Comparison of ENCODE assay signal across 26 cellular contexts in the genomic region with DNA sequence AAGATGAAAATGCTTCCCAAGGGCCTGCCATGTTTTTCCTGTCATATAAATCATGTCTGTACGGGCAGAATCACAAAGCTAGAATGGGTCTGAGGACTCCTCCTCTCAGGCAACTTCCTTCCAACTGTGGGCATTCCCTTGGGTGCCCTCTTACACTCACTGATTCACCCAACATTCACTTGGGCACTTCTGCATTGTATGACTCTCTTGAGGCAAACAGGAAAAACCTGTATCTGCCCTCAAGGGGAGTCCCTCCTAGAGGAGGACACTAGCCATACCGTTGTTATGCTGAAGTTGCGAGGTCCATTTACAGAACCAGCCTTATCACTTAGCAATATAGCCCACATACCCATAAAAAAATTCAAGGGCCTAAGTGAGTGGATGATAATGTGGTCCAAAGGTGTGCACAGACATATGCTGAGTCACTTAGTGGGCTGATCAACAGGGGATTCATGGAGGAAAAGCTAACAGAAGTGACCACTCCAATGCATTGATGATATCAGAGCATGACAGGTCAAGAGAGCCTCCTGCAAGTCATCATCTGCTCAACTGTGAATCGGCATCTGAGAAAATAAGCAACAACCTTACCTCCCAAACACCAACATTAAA.
"Had no signal": no experiment of that assay in that cellular context is flagged by ENCODE, and none has a peak within 500 bp of the region (broad histone marks: within the 10 kb centered on the region; RNA-seq: fewer than 3 reads in every experiment).

No MANE protein-coding gene starts in this region.

- H3K4me1 Mint-ChIP-seq: nephron had no signal

- ATAC-seq: gastrocnemius medialis; left cardiac atrium; left ventricle myocardium superior; sciatic nerve; stimulated activated effector memory CD8-positive, alpha-beta T cell treated with anti-CD3 and anti-CD28 coated beads, Interleukin-12 subunit alpha, Interleukin-12 subunit beta, amount 100 ng/mL, for 72 hours had no signal

- H3K27ac ChIP-seq: brain microvascular endothelial cell, gastrocnemius medialis, neutrophil, skin epidermis, stomach, tibial artery had no signal

- H3K9me3 ChIP-seq: gastrocnemius medialis, neutrophil, stomach, tibial artery had no signal

- H3K4me3 ChIP-seq: gastrocnemius medialis, skin epidermis, stomach, tibial artery had no signal

- H3K36me3 ChIP-seq: brain microvascular endothelial cell, gastrocnemius medialis, neutrophil, tibial artery had no signal

- DNase-seq: activated CD4-positive, alpha-beta T cell treated with anti-CD3 and anti-CD28 coated beads for 4 hours; activated CD4-positive, alpha-beta T cell treated with anti-CD3 and anti-CD28 coated beads, Interleukin-2, amount 50 U/mL, for 48 hours; activated CD8-positive, alpha-beta memory T cell treated with anti-CD3 and anti-CD28 coated beads, Interleukin-2, amount 50 U/mL, for 4 hours; activated gamma-delta T cell; activated naive CD4-positive, alpha-beta T cell treated with anti-CD3 and anti-CD28 coated beads, Interleukin-2, amount 10 ng/mL, durations not matched to agents 7 days and 5 days; activated T-cell treated with anti-CD3 and anti-CD28 coated beads, Interleukin-2, amount 50 U/mL, for 1 hour; amniotic stem cell; brain microvascular endothelial cell; central memory CD4-positive, alpha-beta T cell; gastrocnemius medialis; glutamatergic neuron; left cardiac atrium; left ventricle myocardium superior; stimulated activated CD4-positive, alpha-beta T cell treated with anti-CD3 and anti-CD28 coated beads, Interleukin-12 subunit alpha, Interleukin-12 subunit beta, amount 100 ng/mL, for 4 hours; stimulated activated CD4-positive, alpha-beta T cell treated with anti-CD3 and anti-CD28 coated beads, Interleukin-4, amount 100 ng/mL, for 24 hours; stomach; tibial artery had no signal

- H3K4me3 Mint-ChIP-seq: activated naive CD4-positive, alpha-beta T cell treated with anti-CD3 and anti-CD28 coated beads, Interleukin-2, amount 10 ng/mL, durations not matched to agents 7 days and 5 days; nephron; stimulated activated effector memory CD8-positive, alpha-beta T cell treated with anti-CD3 and anti-CD28 coated beads, Interleukin-12 subunit alpha, Interleukin-12 subunit beta, amount 100 ng/mL, for 72 hours had no signal

- H3K27ac Mint-ChIP-seq: activated naive CD4-positive, alpha-beta T cell treated with anti-CD3 and anti-CD28 coated beads, Interleukin-2, amount 10 ng/mL, durations not matched to agents 7 days and 5 days; nephron; progenitor cell of endocrine pancreas; stimulated activated effector memory CD8-positive, alpha-beta T cell treated with anti-CD3 and anti-CD28 coated beads, Interleukin-12 subunit alpha, Interleukin-12 subunit beta, amount 100 ng/mL, for 72 hours had no signal

- H3K9me3 Mint-ChIP-seq: nephron; stimulated activated effector memory CD8-positive, alpha-beta T cell treated with anti-CD3 and anti-CD28 coated beads, Interleukin-12 subunit alpha, Interleukin-12 subunit beta, amount 100 ng/mL, for 72 hours had no signal

- H3K27me3 ChIP-seq: brain microvascular endothelial cell, gastrocnemius medialis, neutrophil, stomach, tibial artery had no signal

- H3K27me3 Mint-ChIP-seq: activated naive CD4-positive, alpha-beta T cell treated with anti-CD3 and anti-CD28 coated beads, Interleukin-2, amount 10 ng/mL, durations not matched to agents 7 days and 5 days; progenitor cell of endocrine pancreas had no signal

- FAIRE-seq: astrocyte, endothelial cell of umbilical vein, keratinocyte had no signal
